1 cellular context compared by ENCODE assay signal in the genomic region with DNA sequence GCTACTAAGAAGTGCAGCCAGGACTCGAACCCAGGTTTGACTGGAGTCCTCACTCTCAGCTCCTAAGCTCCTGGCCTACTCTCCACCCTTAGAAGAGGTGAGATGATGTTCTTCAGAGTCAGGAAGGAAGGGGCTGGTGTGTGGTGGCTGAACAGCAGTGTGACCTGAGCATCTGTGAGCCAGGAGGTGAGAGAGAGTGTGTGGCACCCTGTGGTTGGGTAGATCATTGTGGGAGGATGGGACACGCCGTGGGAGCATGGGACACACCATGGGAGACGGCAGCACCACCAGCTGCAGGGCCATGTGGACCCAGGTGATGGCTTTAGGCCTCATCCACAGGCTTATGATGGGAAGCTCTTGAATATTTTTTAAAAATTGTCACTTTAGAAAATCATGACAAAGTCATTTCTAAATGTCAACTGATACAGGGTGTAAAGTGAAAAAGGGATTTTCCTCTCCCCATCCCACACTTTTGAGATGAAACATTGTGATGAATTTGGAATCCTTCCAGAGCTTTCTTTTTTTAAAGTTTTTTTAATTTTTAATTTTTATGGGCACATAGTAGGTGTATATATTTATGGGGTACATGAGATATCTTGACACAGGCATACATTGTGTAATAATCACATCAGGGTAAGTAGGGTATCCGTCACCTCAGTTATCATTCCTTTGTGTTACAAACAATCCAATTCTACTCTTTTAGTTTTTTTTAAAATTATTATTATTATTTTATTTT.
TF ChIP-seq lines count a peak whose summit lies in the region.

No MANE protein-coding gene starts in this region.

TF ChIP-seq in GM23338, 12 proteins besides CTCF, POLR2A, EP300 and RAD21 (continued from another document):
- TF ChIP-seq CREB1 (CRISPR knock-in tag; IDR thresholded peaks at IDR 0.05; ENCODE audit: low read depth), result no peak
